Comparison of ENCODE assay signal across 24 cellular contexts in the genomic region with DNA sequence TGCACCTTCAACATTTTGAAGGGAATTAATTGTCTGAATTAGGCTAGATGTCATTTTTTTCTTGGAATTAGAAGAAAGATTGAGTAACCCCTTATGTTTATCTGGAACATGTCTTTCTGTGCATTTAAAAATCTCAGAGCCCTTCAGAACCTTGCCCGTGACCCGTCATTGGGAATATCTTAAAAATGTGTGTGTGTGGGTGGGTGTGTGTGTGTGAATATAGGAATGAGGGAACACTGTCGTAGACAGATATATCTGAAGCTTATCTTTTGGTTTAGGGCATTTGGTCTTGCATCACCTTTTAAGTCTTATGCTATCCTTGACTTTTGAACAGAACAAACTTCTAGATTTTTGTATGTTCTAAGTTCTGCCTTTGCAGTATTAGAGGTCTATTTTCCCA. TPM values are rescaled to one million over a fixed set of nuclear protein-coding genes. Genes with fewer than 3 reads are reported as not detected.
"Had no signal": no experiment of that assay in that cellular context is flagged by ENCODE, and none has a peak within 500 bp of the region (broad histone marks: within the 10 kb centered on the region; RNA-seq: fewer than 3 reads in every experiment).

No MANE protein-coding gene starts in this region.

- H3K27ac Mint-ChIP-seq: nephron progenitor cell, type B pancreatic cell had no signal

- FAIRE-seq: frontal cortex, keratinocyte, urothelium cell line had no signal

- H3K27ac ChIP-seq: colonic mucosa, esophagus squamous epithelium, heart left ventricle, left ventricle myocardium inferior, lower lobe of right lung, psoas muscle, right lobe of liver, stomach, thoracic aorta had no signal

- H3K4me3 ChIP-seq: colonic mucosa, esophagus squamous epithelium, heart left ventricle, left ventricle myocardium inferior, lower lobe of right lung, psoas muscle, right lobe of liver, stomach, thoracic aorta had no signal

- H3K9me3 Mint-ChIP-seq: nephron progenitor cell, type B pancreatic cell had no signal

- H3K27me3 ChIP-seq: colonic mucosa, right lobe of liver had no signal

- H3K4me3 Mint-ChIP-seq: nephron progenitor cell, type B pancreatic cell had no signal

- H3K36me3 Mint-ChIP-seq: type B pancreatic cell had no signal

- ATAC-seq: heart left ventricle, left cardiac atrium, psoas muscle, right lobe of liver had no signal

- H3K9me3 ChIP-seq: colonic mucosa, esophagus squamous epithelium, heart left ventricle, left ventricle myocardium inferior, lower lobe of right lung, psoas muscle, right lobe of liver, stomach, thoracic aorta had no signal

- H3K36me3 ChIP-seq: colonic mucosa, esophagus squamous epithelium, heart left ventricle, left ventricle myocardium inferior, lower lobe of right lung, right lobe of liver, stomach, thoracic aorta had no signal

- H3K4me1 ChIP-seq: colonic mucosa, esophagus squamous epithelium, left ventricle myocardium inferior, psoas muscle, right lobe of liver had no signal

- DNase-seq: cerebellar nuclear complex; colonic mucosa; dermis blood vessel endothelial cell; esophagus squamous epithelium; heart left ventricle; hypothalamus; left cardiac atrium; left ventricle myocardium inferior; lower lobe of right lung; mesenchymal stem cell; midbrain; nephron progenitor cell; psoas muscle; retina; right lobe of liver; stimulated activated CD4-positive, alpha-beta T cell treated with anti-CD3 and anti-CD28 coated beads, Interleukin-2, amount 100 ng/mL, for 24 hours; stimulated activated naive CD4-positive, alpha-beta T cell; stomach; substantia nigra had no signal

RNA-seq across cellular contexts. Expression of a gene that starts 13.5 kb away (rescaled TPM):
- total RNA-seq: frontal cortex had no signal
